Comparison of ENCODE assay signal across 8 cellular contexts in the genomic region with DNA sequence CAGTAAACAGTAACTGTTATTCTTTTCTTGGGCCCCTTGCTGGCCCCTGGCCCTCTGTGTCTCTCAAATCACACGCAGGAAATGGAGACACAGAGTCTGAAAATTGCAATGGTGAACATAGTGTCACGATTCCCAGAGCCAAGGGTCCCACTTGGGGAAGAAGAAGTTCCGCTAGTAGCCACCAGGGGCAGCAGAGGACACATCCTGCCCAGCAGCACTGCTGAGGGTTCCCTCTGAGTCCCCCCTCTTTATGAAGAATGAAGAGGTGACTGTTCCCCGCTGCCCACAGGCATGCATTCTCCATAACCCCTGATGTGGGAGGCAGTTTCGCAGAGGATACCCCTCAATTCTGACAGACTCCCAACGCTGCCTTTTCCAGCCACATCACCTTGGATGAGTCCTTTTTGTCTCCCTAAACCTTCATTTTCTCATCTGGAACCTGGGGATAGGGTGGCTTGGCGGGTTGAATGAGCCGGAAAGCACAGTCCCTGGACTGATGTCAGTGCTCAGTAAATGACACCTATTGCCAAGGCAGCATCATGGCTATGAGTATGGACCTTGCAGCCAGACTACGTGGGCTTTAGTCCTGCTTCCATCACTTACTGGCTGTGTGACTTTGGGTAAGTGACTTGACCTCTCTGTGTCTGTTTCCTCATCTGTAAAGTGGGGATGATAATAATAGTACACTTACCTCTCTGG.
DNase-seq lines count a peak whose midpoint lies in the region; ATAC-seq and TF ChIP-seq lines count a peak whose summit lies in the region.

No MANE protein-coding gene starts in this region.

- intact Hi-C loops in prostate gland (cut with DNase I): no loop called here

- no peak for TF ChIP-seq POLR2A in prostate gland (IDR thresholded peaks at IDR 0.05)

- no peaks in the 10 kb centered on the region for H3K27me3 ChIP-seq in prostate gland (replicated peaks; ENCODE audit: insufficient read depth)

- peak; percentile 92 for TF ChIP-seq CTCF in GM12874 (IDR thresholded peaks at IDR 0.05; ENCODE audit: insufficient read depth, low read depth, low read length)
- TF ChIP-seq CTCF in prostate gland (IDR thresholded peaks at IDR 0.05): peak; percentile 60 to 74 (median 68)

- no peak overlapping the region for H3K4me3 ChIP-seq in prostate gland

- H3K9me3 ChIP-seq in prostate gland: no peaks in the 10 kb centered on the region

- no peak for ATAC-seq in GM19023 (IDR thresholded peaks at IDR 0.05; ENCODE audit: unreplicated experiment)
- ATAC-seq in GM19035 (IDR thresholded peaks at IDR 0.05; ENCODE audit: unreplicated experiment): no peak

- DNase-seq in A172 (ENCODE audit: low spot score) (peak; percentile 37), NCI-H2227 (lab: John Stamatoyannopoulos, UW; ENCODE audit: unreplicated experiment) (peak; percentile 73), activated T-cell treated with anti-CD3 and anti-CD28 coated beads for 48 hours (ENCODE audit: low read depth) (peak; percentile 30), germinal center (ENCODE audit: low spot score) (peak; percentile 67), prostate gland (ENCODE audit: low spot score) (peak; percentile 37)

- H3K4me1 ChIP-seq in prostate gland (replicated peaks): no peaks in the 10 kb centered on the region

- H3K36me3 ChIP-seq in prostate gland: no peaks in the 10 kb centered on the region

- H3K27ac ChIP-seq in prostate gland: no peak overlapping the region

- WGBS in prostate gland: 56% methylated on average over 9 of the region's 9 CpGs
